Comparison of ENCODE assay signal across 9 cellular contexts in genomic region chr1:208731976-208732821, GRCh38.
DNase-seq lines count a peak whose midpoint lies in the region; ATAC-seq, FAIRE-seq and TF ChIP-seq lines count a peak whose summit lies in the region.
"Had no signal": no experiment of that assay in that cellular context is flagged by ENCODE, and none has a peak within 500 bp of the region (broad histone marks: within the 10 kb centered on the region; RNA-seq: fewer than 3 reads in every experiment).

No MANE protein-coding gene starts in this region.

- no peak overlapping the region for H2BK12ac ChIP-seq in H1 (ENCODE audit: low read depth, low read length)

- H2BK5ac ChIP-seq in H1 (ENCODE audit: low read depth, low read length), result no peak overlapping the region

- no peak overlapping the region for H3K4me3 Mint-ChIP-seq in activated naive CD8-positive, alpha-beta T cell treated with anti-CD3 and anti-CD28 coated beads, Interleukin-2, amount 50 U/mL, for 24 hours

- no peak overlapping the region for H3K23ac ChIP-seq in H1 (ENCODE audit: insufficient read length)

- H2BK120ac ChIP-seq in H1 (replicated peaks; ENCODE audit: low read depth, low read length), result no peak overlapping the region

- no peak for FAIRE-seq in H1 (lab: Jason Lieb, UNC)

- H3K4me3 ChIP-seq in H1 (ENCODE audit: extremely low read depth in 1 of 4, insufficient read depth in 2 of 4, low read depth in 3 of 4, low read length in 4 of 4), result no peak overlapping the region
- no peak overlapping the region for H3K4me3 ChIP-seq in body of pancreas

- no peaks in the 10 kb centered on the region for H3K79me1 ChIP-seq in H1 (ENCODE audit: low read depth, low read length)

- no peak overlapping the region for H3K4ac ChIP-seq in H1 (replicated peaks; ENCODE audit: insufficient read length, low read depth, low read length)

- H3K79me2 ChIP-seq in H1 (ENCODE audit: control insufficient read depth in 1 of 2, insufficient read depth in 2 of 2, low read length in 2 of 2), result no peaks in the 10 kb centered on the region

- TF ChIP-seq POLR2A in H1 (IDR thresholded peaks at IDR 0.05; ENCODE audit: control extremely low read depth in 1 of 2, low read depth in 2 of 2, low read length in 2 of 2) (no peak), body of pancreas (IDR thresholded peaks at IDR 0.05) (no peak)

- no peak overlapping the region for H3K27ac Mint-ChIP-seq in activated naive CD8-positive, alpha-beta T cell treated with anti-CD3 and anti-CD28 coated beads, Interleukin-2, amount 50 U/mL, for 24 hours

- TF ChIP-seq RAD21 in H1 (IDR thresholded peaks at IDR 0.05 in 1 of 2, conservative IDR thresholded peaks at IDR 0.05 in 1 of 2; ENCODE audit: low read depth in 2 of 2, low read length in 2 of 2), result no peak

- H2AK5ac ChIP-seq in H1 (ENCODE audit: low read depth, low read length), result no peak overlapping the region

- H4K5ac ChIP-seq in H1 (ENCODE audit: insufficient read length, low read depth, low read length), result no peak overlapping the region

- TF ChIP-seq EP300 in H1 (IDR thresholded peaks at IDR 0.05; ENCODE audit: borderline replicate concordance in 1 of 2, low read depth in 2 of 2, low read length in 2 of 2), result no peak

- no peak overlapping the region for H3K14ac ChIP-seq in H1 (ENCODE audit: insufficient read length)

- H3K36me3 Mint-ChIP-seq in activated naive CD8-positive, alpha-beta T cell treated with anti-CD3 and anti-CD28 coated beads, Interleukin-2, amount 50 U/mL, for 24 hours (ENCODE audit: low read depth), result no peaks in the 10 kb centered on the region

- CTCF ChIA-PET in H1 (lab: Charles Lee; ENCODE audit: partially characterized antibody), result interaction anchor here (1.2 kb wide), 1 partner anchor 15 kb away, joined by 3 read pairs; no protein-coding TSS in a partner anchor

- no peak overlapping the region for H4K91ac ChIP-seq in H1 (replicated peaks; ENCODE audit: insufficient read length, low read length)

- H3K27me3 ChIP-seq in H1 (replicated peaks in 1 of 4; ENCODE audit: control insufficient read depth in 3 of 4, extremely low read depth in 1 of 4, insufficient read depth in 3 of 4, low read length in 3 of 4) (no peaks in the 10 kb centered on the region), body of pancreas (no peaks in the 10 kb centered on the region)

- H3K9ac ChIP-seq in H1 (replicated peaks in 1 of 4; ENCODE audit: extremely low read depth in 1 of 4, low read depth in 3 of 4, low read length in 3 of 4), result no peak overlapping the region

- peak overlapping the region; percentile 89 for H2AFZ ChIP-seq in H1 (ENCODE audit: low read length)

- peaks cover 5% of the 10 kb centered on the region for H3K9me3 Mint-ChIP-seq in activated naive CD8-positive, alpha-beta T cell treated with anti-CD3 and anti-CD28 coated beads, Interleukin-2, amount 50 U/mL, for 24 hours

- WGBS in H1 (ENCODE audit: extremely low coverage in 1 of 2, insufficient coverage in 1 of 2, insufficient read length in 1 of 2, insufficient replicate concordance in 2 of 2, low coverage in 1 of 2, low lambda C conversion rate in 2 of 2, missing lambda C conversion rate in 1 of 2), 2 experiments, result 88% methylated on average over 4 of the region's 4 CpGs; no CpG with 5 or more reads in 1 of the 2 experiments
- WGBS in body of pancreas, 2 donors, result 17 to 28% methylated on average over 4 of the region's 4 CpGs

- H3K4me2 ChIP-seq in H1 (ENCODE audit: insufficient read depth in 1 of 2, low read depth in 2 of 2, low read length in 2 of 2), result no peak overlapping the region

- H3K4me1 Mint-ChIP-seq in activated naive CD8-positive, alpha-beta T cell treated with anti-CD3 and anti-CD28 coated beads, Interleukin-2, amount 50 U/mL, for 24 hours, result peaks cover 6% of the 10 kb centered on the region

- no peaks in the 10 kb centered on the region; a peak in 1 of 7 replicates for H3K4me1 ChIP-seq in H1 (replicated peaks in 1 of 4; ENCODE audit: control insufficient read depth in 3 of 4, insufficient read depth in 4 of 4, low read length in 3 of 4)
- H3K4me1 ChIP-seq in body of pancreas, result no peaks in the 10 kb centered on the region

- TF ChIP-seq CTCF in H1 (IDR thresholded peaks at IDR 0.05; ENCODE audit: control extremely low read depth in 1 of 3, insufficient read depth in 1 of 3, low read depth in 1 of 3, low read length in 3 of 3) (no peak), body of pancreas (IDR thresholded peaks at IDR 0.05) (no peak)

- peaks cover 2% of the 10 kb centered on the region for H3K27me3 Mint-ChIP-seq in activated naive CD8-positive, alpha-beta T cell treated with anti-CD3 and anti-CD28 coated beads, Interleukin-2, amount 50 U/mL, for 24 hours

- POLR2A ChIA-PET in H1 (lab: Charles Lee; ENCODE audit: partially characterized antibody), result no interaction called here

- H4K20me1 ChIP-seq in H1 (replicated peaks in 1 of 2; ENCODE audit: control insufficient read depth in 1 of 2, insufficient read depth in 2 of 2, low read length in 2 of 2), result no peaks in the 10 kb centered on the region

- DNase-seq in NAMALWA (ENCODE audit: low spot score) (peak; percentile 40), H1 (ENCODE audit: low read depth in 1 of 2, low spot score in 2 of 2) (no peak), body of pancreas (no peak), superior temporal gyrus (ENCODE audit: extremely low spot score) (no peak)
- no peak for DNase-seq in activated T-cell treated with anti-CD3 and anti-CD28 coated beads, Interleukin-2, amount 50 U/mL, for 1 hour
- no peak for DNase-seq in activated naive CD8-positive, alpha-beta T cell treated with anti-CD3 and anti-CD28 coated beads, Interleukin-2, amount 50 U/mL, for 24 hours

- H3K36me3 ChIP-seq in H1 (ENCODE audit: control insufficient read depth in 2 of 4, insufficient read depth in 4 of 4, low read length in 3 of 4) (no peaks in the 10 kb centered on the region), body of pancreas (replicated peaks in 1 of 2; ENCODE audit: insufficient read depth in 1 of 2, low read depth in 2 of 2) (no peaks in the 10 kb centered on the region)

- intact Hi-C loops in body of pancreas (cut with DNase I), result no loop called here

- no peaks in the 10 kb centered on the region; the same call in 1 of the 2 replicates for H3K23me2 ChIP-seq in H1 (ENCODE audit: low read depth, low read length)

- no peak overlapping the region for H2BK15ac ChIP-seq in H1 (ENCODE audit: low read length)

- no peak overlapping the region for H3K18ac ChIP-seq in H1 (ENCODE audit: extremely low read depth, low read length)

- H3K27ac ChIP-seq in H1 (ENCODE audit: low read depth, low read length), result no peak overlapping the region
- no peak overlapping the region for H3K27ac ChIP-seq in body of pancreas
- H3K27ac ChIP-seq: epithelial cell of prostate had no signal

- no peak overlapping the region for H4K8ac ChIP-seq in H1 (ENCODE audit: extremely low read depth, insufficient read depth, low read length)

- H3K56ac ChIP-seq in H1 (replicated peaks; ENCODE audit: insufficient read length, low read depth, low read length), result no peak overlapping the region

- no peaks in the 10 kb centered on the region for H3K9me3 ChIP-seq in H1 (ENCODE audit: insufficient read depth in 2 of 2, low read depth in 1 of 2, low read length in 1 of 2)
- H3K9me3 ChIP-seq in body of pancreas, result no peaks in the 10 kb centered on the region

- ATAC-seq in GM18519 (IDR thresholded peaks at IDR 0.05; ENCODE audit: low FRiP score, unreplicated experiment) (peak; percentile 79), GM21717 (IDR thresholded peaks at IDR 0.05; ENCODE audit: unreplicated experiment) (peak; percentile 91), body of pancreas (no peak)
- ATAC-seq in activated naive CD8-positive, alpha-beta T cell treated with anti-CD3 and anti-CD28 coated beads, Interleukin-2, amount 50 U/mL, for 24 hours, result no peak

- H2BK20ac ChIP-seq in H1 (ENCODE audit: low read length), result no peak overlapping the region

TF ChIP-seq in H1, 55 proteins besides CTCF, POLR2A, EP300 and RAD21 (continues in another document):
- no peak for TF ChIP-seq RNF2 (IDR thresholded peaks at IDR 0.05; ENCODE audit: borderline replicate concordance, low read depth, low read length, missing control alignments, poor library complexity, severe bottlenecking)
- TF ChIP-seq SP4 (IDR thresholded peaks at IDR 0.05; ENCODE audit: low read length), result no peak
- TF ChIP-seq BRCA1 (IDR thresholded peaks at IDR 0.05; ENCODE audit: low read depth, low read length), result no peak
- TF ChIP-seq CBX5 (IDR thresholded peaks at IDR 0.05; ENCODE audit: low read depth, low read length), result no peak
- TF ChIP-seq PHF8 (conservative IDR thresholded peaks at IDR 0.05; ENCODE audit: low read depth, low read length), result no peak
- TF ChIP-seq ATF2 (IDR thresholded peaks at IDR 0.05; ENCODE audit: low read length), result no peak
- TF ChIP-seq SP1 (IDR thresholded peaks at IDR 0.05; ENCODE audit: low read depth, low read length), result no peak

Comparison
In these comparisons a context has a peak if more than half of its experiments do, and no peak if none do; other contexts are left out.
1. ATAC-seq: peak in GM18519 (single experiment) and GM21717 (single experiment); none in body of pancreas (single experiment) and activated naive CD8-positive, alpha-beta T cell treated with anti-CD3 and anti-CD28 coated beads, Interleukin-2, amount 50 U/mL, for 24 hours (single experiment).